Comparison of ENCODE assay signal across 8 cellular contexts in genomic region chr5:15500326-15500958, GRCh38. TPM values are rescaled to one million over a fixed set of nuclear protein-coding genes. Genes with fewer than 3 reads are reported as not detected.
DNase-seq lines count a peak whose midpoint lies in the region; TF ChIP-seq lines count a peak whose summit lies in the region.

No MANE protein-coding gene starts in this region.

- no peaks in the 10 kb centered on the region for H3K9me3 ChIP-seq in AG04450 (ENCODE audit: control insufficient read depth, insufficient read depth, low read length)
- no peaks in the 10 kb centered on the region for H3K9me3 ChIP-seq in HUES48 (ENCODE audit: control insufficient read depth, insufficient read depth, low read length)
- no peaks in the 10 kb centered on the region for H3K9me3 ChIP-seq in endodermal cell (ENCODE audit: control insufficient read depth, low read length)

- peaks cover 30% of the 10 kb centered on the region for H3K4me1 ChIP-seq in HUES48 (ENCODE audit: control insufficient read depth, insufficient read depth, low read length)
- H3K4me1 ChIP-seq in endodermal cell (ENCODE audit: control insufficient read depth, insufficient read depth, low read length): no peaks in the 10 kb centered on the region

- DNase-seq in AG04450 (ENCODE audit: low read depth, low spot score): no peak
- peak; percentile 82 for DNase-seq in endodermal cell
- DNase-seq in lung microvascular endothelial cell (ENCODE audit: low read depth in 2 of 2): peak; percentile 50 to 58
- DNase-seq in ureter (ENCODE audit: low spot score): peak; percentile 50
- DNase-seq in activated CD8-positive, alpha-beta memory T cell treated with anti-CD3 and anti-CD28 coated beads for 24 hours: no peak
- no peak for DNase-seq in NCI-H446 treated with DMSO at 0.1 percent for 48 hours (lab: John Stamatoyannopoulos, UW)
- DNase-seq in NCI-H2107 (lab: John Stamatoyannopoulos, UW): no peak

- H3K27me3 ChIP-seq in AG04450 (ENCODE audit: control insufficient read depth, insufficient read depth, low read length) (peaks cover 1% of the 10 kb centered on the region), HUES48 (ENCODE audit: control insufficient read depth, insufficient read depth, low read length) (no peaks in the 10 kb centered on the region; the same call in 1 of the 2 replicates), endodermal cell (ENCODE audit: control insufficient read depth, insufficient read depth, low read length, poor library complexity, severe bottlenecking) (no peaks in the 10 kb centered on the region)

- no peak for TF ChIP-seq CTCF in AG04450 (IDR thresholded peaks at IDR 0.05; ENCODE audit: low read depth, low read length)
- TF ChIP-seq CTCF in endodermal cell (conservative IDR thresholded peaks at IDR 0.05): no peak

- H3K4me3 ChIP-seq in AG04450 (ENCODE audit: low read depth, low read length) (peak overlapping the region; percentile 81), HUES48 (ENCODE audit: low read depth, low read length) (peak overlapping the region; percentile 84), endodermal cell (ENCODE audit: low read length) (peak overlapping the region; percentile 92)

- H3K27me3 Mint-ChIP-seq in endodermal cell (ENCODE audit: insufficient read depth): peaks cover 7% of the 10 kb centered on the region

- peaks cover 35% of the 10 kb centered on the region for H3K4me1 Mint-ChIP-seq in endodermal cell

- POLR2A ChIA-PET in AG04450 (lab: Yijun Ruan, JAX): no interaction called here

- 0% methylated on average over 32 to 61 of the region's 61 CpGs for WGBS in endodermal cell (ENCODE audit: insufficient coverage in 1 of 2, insufficient read length in 1 of 2), 2 experiments

- H3K36me3 ChIP-seq in HUES48 (ENCODE audit: control insufficient read depth, insufficient read depth, low read length): 0 out of 2 replicates have a peak, but pooled peaks cover 4% of the 10 kb centered on the region
- H3K36me3 ChIP-seq in endodermal cell (ENCODE audit: control insufficient read depth, insufficient read depth, low read length): no peaks in the 10 kb centered on the region

- H3K9ac ChIP-seq in HUES48 (ENCODE audit: low read depth, low read length) (peak overlapping the region; percentile 70), endodermal cell (ENCODE audit: extremely low read depth, low read length, poor library complexity, severe bottlenecking) (peak overlapping the region; percentile 3)

- no peak overlapping the region for H3K27ac Mint-ChIP-seq in endodermal cell

- CTCF ChIA-PET in AG04450 (lab: Charles Lee): interaction anchor here (3.5 kb wide), 1 partner anchor 324 kb away, joined by 14 read pairs; no protein-coding TSS in a partner anchor

- no peaks in the 10 kb centered on the region for H3K9me3 Mint-ChIP-seq in endodermal cell

- no peaks in the 10 kb centered on the region for H3K36me3 Mint-ChIP-seq in endodermal cell (ENCODE audit: low read depth)

- H3K27ac ChIP-seq in AG04450 (ENCODE audit: low read depth, low read length) (no peak overlapping the region), HUES48 (ENCODE audit: low read depth, low read length) (no peak overlapping the region), endodermal cell (ENCODE audit: low read depth, low read length) (peak overlapping the region; percentile 79)

- H3K4me3 Mint-ChIP-seq in endodermal cell: peak overlapping the region; percentile 70

RNA-seq across cellular contexts. Expression of gene FBXL7, which starts 0.5 kb away (rescaled TPM):
- 10.4 and 11.7 TPM in 2 replicates for polyA plus RNA-seq in AG04450 (2011; rRNA removed)
- 15.6 and 18.1 TPM in 2 replicates for polyA minus RNA-seq in AG04450 (2011; rRNA and poly(A)+ RNA removed)
- total RNA-seq in endodermal cell (10 to 100 TPM; 12.9 to 13.2 TPM), lung microvascular endothelial cell (10.0 and 14.1 TPM in 2 replicates), ureter (12.3 TPM)
- 19.4 TPM for polyA plus RNA-seq in endodermal cell (2013, experiment 1 of 2)
- 19.3 TPM for polyA plus RNA-seq in endodermal cell (2013, experiment 2 of 2)

Comparison
In these comparisons a context has a peak if more than half of its experiments do, and no peak if none do; other contexts are left out.
1. DNase-seq: peak in endodermal cell (single experiment), lung microvascular endothelial cell (2 of 2) and ureter (single experiment); none in AG04450 (single experiment), activated CD8-positive, alpha-beta memory T cell treated with anti-CD3 and anti-CD28 coated beads for 24 hours (single experiment), NCI-H446 treated with DMSO at 0.1 percent for 48 hours (single experiment) and NCI-H2107 (single experiment).
2. Peak in every context shown above with its lines, with median percentiles within 50 percentile points of each other: H3K4me3 ChIP-seq.